10 cellular contexts compared by ENCODE assay signal in the genomic region with DNA sequence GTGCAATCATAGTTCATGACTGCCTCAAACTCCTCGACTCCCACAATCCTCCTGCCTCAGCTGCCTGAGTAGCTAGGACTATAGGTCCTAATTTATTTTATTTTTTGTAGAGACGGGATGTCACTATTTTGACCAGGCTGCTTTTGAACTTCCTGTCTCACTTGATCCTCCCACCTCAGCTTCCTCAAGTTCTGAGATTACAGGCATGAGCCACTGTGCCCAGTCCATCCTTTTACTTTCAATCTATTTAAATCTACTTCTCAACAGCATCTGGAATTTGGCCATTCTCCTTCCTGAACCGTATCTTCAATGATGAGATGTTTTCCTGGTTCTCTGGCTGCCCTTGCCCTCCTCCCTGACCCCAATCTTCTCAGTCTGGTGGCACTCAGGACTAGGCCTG. TPM values are rescaled to one million over a fixed set of nuclear protein-coding genes. Genes with fewer than 3 reads are reported as not detected.
DNase-seq lines count a peak whose midpoint lies in the region; ATAC-seq and TF ChIP-seq lines count a peak whose summit lies in the region.
"Had no signal": no experiment of that assay in that cellular context is flagged by ENCODE, and none has a peak within 500 bp of the region (broad histone marks: within the 10 kb centered on the region; RNA-seq: fewer than 3 reads in every experiment).

No MANE protein-coding gene starts in this region.

- H3K27me3 ChIP-seq in left lung, result peaks cover 0 to 24% of the 10 kb centered on the region in 2 donors
- no peaks in the 10 kb centered on the region for H3K27me3 ChIP-seq in prostate gland (replicated peaks; ENCODE audit: insufficient read depth)

- no peaks in the 10 kb centered on the region for H3K36me3 ChIP-seq in left lung
- H3K36me3 ChIP-seq in prostate gland, result no peaks in the 10 kb centered on the region

- H3K9me3 Mint-ChIP-seq in stimulated activated naive CD8-positive, alpha-beta T cell treated with anti-CD3 and anti-CD28 coated beads, Interleukin-15, Interleukin-2, amounts not matched to agents 100 ng/mL and 50 ng/mL, for 24 hours, result no peaks in the 10 kb centered on the region
- no peaks in the 10 kb centered on the region for H3K9me3 Mint-ChIP-seq in WTC11

- no peak for DNase-seq in stimulated activated naive CD8-positive, alpha-beta T cell treated with anti-CD3 and anti-CD28 coated beads, Interleukin-15, Interleukin-2, amounts not matched to agents 100 U/mL and 50 U/mL, for 24 hours
- DNase-seq in WTC11 (ENCODE audit: low spot score), result no peak
- DNase-seq in left lung, result no peak
- no peak for DNase-seq in prostate gland (ENCODE audit: low spot score)
- no peak for DNase-seq in NCI-H1105 treated with DMSO at 0.1 percent for 48 hours (lab: John Stamatoyannopoulos, UW)
- no peak for DNase-seq in SW 1271 (lab: John Stamatoyannopoulos, UW)
- DNase-seq in NCI-H2081 treated with DMSO at 0.1 percent for 48 hours (lab: John Stamatoyannopoulos, UW), result no peak
- DNase-seq: activated CD4-positive, CD25-positive, alpha-beta regulatory T cell; NCI-H1694 treated with DMSO at 0.1 percent for 48 hours had no signal

- H3K4me3 Mint-ChIP-seq in stimulated activated naive CD8-positive, alpha-beta T cell treated with anti-CD3 and anti-CD28 coated beads, Interleukin-15, Interleukin-2, amounts not matched to agents 100 ng/mL and 50 ng/mL, for 24 hours, result peak overlapping the region; percentile 90
- no peak overlapping the region for H3K4me3 Mint-ChIP-seq in WTC11

- H3K27ac Mint-ChIP-seq in stimulated activated naive CD8-positive, alpha-beta T cell treated with anti-CD3 and anti-CD28 coated beads, Interleukin-15, Interleukin-2, amounts not matched to agents 100 ng/mL and 50 ng/mL, for 24 hours, result peak overlapping the region; percentile 88
- H3K27ac Mint-ChIP-seq in WTC11, result peak overlapping the region; percentile 71; the same call in 1 of the 2 replicates

- H3K4me1 ChIP-seq in left lung, result peaks cover 20 to 38% of the 10 kb centered on the region in 2 donors
- H3K4me1 ChIP-seq in prostate gland (replicated peaks), result peaks cover 4% of the 10 kb centered on the region

- H3K27me3 Mint-ChIP-seq in stimulated activated naive CD8-positive, alpha-beta T cell treated with anti-CD3 and anti-CD28 coated beads, Interleukin-15, Interleukin-2, amounts not matched to agents 100 ng/mL and 50 ng/mL, for 24 hours, result peaks cover 3% of the 10 kb centered on the region
- peaks cover 14% of the 10 kb centered on the region for H3K27me3 Mint-ChIP-seq in WTC11 (ENCODE audit: low read depth)

- CTCF ChIA-PET in WTC11 (lab: Charles Lee), result interaction anchor here (1.0 kb wide), 1 partner anchor 23 kb away, joined by 3 read pairs; no protein-coding TSS in a partner anchor

- peak overlapping the region; percentile 15 to 84 for H3K4me3 ChIP-seq in left lung
- no peak overlapping the region for H3K4me3 ChIP-seq in prostate gland

- H3K9me3 ChIP-seq in left lung (no peaks in the 10 kb centered on the region), prostate gland (no peaks in the 10 kb centered on the region)

- peak overlapping the region; percentile 67 to 77 for H3K27ac ChIP-seq in left lung
- peak overlapping the region in 1 of 2 donors; percentile 11 for H3K27ac ChIP-seq in prostate gland

- TF ChIP-seq POLR2A in prostate gland (IDR thresholded peaks at IDR 0.05), result no peak

- no peak for TF ChIP-seq CTCF in WTC11 (IDR thresholded peaks at IDR 0.05)
- TF ChIP-seq CTCF in left lung (IDR thresholded peaks at IDR 0.05), result no peak
- no peak for TF ChIP-seq CTCF in prostate gland (IDR thresholded peaks at IDR 0.05)

- intact Hi-C loops in left lung (cut with DNase I) (no loop called here), prostate gland (cut with DNase I) (no loop called here)

- H3K4me1 Mint-ChIP-seq in stimulated activated naive CD8-positive, alpha-beta T cell treated with anti-CD3 and anti-CD28 coated beads, Interleukin-15, Interleukin-2, amounts not matched to agents 100 ng/mL and 50 ng/mL, for 24 hours (ENCODE audit: low read depth), result peaks cover 45% of the 10 kb centered on the region
- H3K4me1 Mint-ChIP-seq in WTC11, result peaks cover 14% of the 10 kb centered on the region

- POLR2A ChIA-PET in WTC11 (lab: Charles Lee), result interaction anchor here (0.7 kb wide), 1 partner anchor 13 kb away, joined by 4 read pairs; no protein-coding TSS in a partner anchor

- peaks cover 8% of the 10 kb centered on the region for H3K36me3 Mint-ChIP-seq in stimulated activated naive CD8-positive, alpha-beta T cell treated with anti-CD3 and anti-CD28 coated beads, Interleukin-15, Interleukin-2, amounts not matched to agents 100 ng/mL and 50 ng/mL, for 24 hours (ENCODE audit: low read depth)
- no peaks in the 10 kb centered on the region for H3K36me3 Mint-ChIP-seq in WTC11

- 60% methylated on average over 3 of the region's 3 CpGs for WGBS in prostate gland

- no peak for ATAC-seq in stimulated activated naive CD8-positive, alpha-beta T cell treated with anti-CD3 and anti-CD28 coated beads, Interleukin-15, Interleukin-2, amounts not matched to agents 100 U/mL and 50 U/mL, for 24 hours
- ATAC-seq in WTC11 (no peak), left lung (no peak)

TF ChIP-seq in WTC11, 78 proteins besides CTCF, POLR2A, EP300 and RAD21 (continues in another document):
- TF ChIP-seq, protein P1, sequence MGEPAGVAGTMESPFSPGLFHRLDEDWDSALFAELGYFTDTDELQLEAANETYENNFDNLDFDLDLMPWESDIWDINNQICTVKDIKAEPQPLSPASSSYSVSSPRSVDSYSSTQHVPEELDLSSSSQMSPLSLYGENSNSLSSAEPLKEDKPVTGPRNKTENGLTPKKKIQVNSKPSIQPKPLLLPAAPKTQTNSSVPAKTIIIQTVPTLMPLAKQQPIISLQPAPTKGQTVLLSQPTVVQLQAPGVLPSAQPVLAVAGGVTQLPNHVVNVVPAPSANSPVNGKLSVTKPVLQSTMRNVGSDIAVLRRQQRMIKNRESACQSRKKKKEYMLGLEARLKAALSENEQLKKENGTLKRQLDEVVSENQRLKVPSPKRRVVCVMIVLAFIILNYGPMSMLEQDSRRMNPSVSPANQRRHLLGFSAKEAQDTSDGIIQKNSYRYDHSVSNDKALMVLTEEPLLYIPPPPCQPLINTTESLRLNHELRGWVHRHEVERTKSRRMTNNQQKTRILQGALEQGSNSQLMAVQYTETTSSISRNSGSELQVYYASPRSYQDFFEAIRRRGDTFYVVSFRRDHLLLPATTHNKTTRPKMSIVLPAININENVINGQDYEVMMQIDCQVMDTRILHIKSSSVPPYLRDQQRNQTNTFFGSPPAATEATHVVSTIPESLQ (CRISPR knock-in tag; IDR thresholded peaks at IDR 0.05), result no peak
- TF ChIP-seq, protein P2, sequence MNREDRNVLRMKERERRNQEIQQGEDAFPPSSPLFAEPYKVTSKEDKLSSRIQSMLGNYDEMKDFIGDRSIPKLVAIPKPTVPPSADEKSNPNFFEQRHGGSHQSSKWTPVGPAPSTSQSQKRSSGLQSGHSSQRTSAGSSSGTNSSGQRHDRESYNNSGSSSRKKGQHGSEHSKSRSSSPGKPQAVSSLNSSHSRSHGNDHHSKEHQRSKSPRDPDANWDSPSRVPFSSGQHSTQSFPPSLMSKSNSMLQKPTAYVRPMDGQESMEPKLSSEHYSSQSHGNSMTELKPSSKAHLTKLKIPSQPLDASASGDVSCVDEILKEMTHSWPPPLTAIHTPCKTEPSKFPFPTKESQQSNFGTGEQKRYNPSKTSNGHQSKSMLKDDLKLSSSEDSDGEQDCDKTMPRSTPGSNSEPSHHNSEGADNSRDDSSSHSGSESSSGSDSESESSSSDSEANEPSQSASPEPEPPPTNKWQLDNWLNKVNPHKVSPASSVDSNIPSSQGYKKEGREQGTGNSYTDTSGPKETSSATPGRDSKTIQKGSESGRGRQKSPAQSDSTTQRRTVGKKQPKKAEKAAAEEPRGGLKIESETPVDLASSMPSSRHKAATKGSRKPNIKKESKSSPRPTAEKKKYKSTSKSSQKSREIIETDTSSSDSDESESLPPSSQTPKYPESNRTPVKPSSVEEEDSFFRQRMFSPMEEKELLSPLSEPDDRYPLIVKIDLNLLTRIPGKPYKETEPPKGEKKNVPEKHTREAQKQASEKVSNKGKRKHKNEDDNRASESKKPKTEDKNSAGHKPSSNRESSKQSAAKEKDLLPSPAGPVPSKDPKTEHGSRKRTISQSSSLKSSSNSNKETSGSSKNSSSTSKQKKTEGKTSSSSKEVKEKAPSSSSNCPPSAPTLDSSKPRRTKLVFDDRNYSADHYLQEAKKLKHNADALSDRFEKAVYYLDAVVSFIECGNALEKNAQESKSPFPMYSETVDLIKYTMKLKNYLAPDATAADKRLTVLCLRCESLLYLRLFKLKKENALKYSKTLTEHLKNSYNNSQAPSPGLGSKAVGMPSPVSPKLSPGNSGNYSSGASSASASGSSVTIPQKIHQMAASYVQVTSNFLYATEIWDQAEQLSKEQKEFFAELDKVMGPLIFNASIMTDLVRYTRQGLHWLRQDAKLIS (CRISPR knock-in tag; IDR thresholded peaks at IDR 0.05; ENCODE audit: borderline replicate concordance), result no peak
- no peak for TF ChIP-seq FOXK1 (CRISPR knock-in tag; IDR thresholded peaks at IDR 0.05)
- TF ChIP-seq IRF2 (CRISPR knock-in tag; IDR thresholded peaks at IDR 0.05; ENCODE audit: borderline replicate concordance, low read depth), result no peak
- TF ChIP-seq, protein P3, sequence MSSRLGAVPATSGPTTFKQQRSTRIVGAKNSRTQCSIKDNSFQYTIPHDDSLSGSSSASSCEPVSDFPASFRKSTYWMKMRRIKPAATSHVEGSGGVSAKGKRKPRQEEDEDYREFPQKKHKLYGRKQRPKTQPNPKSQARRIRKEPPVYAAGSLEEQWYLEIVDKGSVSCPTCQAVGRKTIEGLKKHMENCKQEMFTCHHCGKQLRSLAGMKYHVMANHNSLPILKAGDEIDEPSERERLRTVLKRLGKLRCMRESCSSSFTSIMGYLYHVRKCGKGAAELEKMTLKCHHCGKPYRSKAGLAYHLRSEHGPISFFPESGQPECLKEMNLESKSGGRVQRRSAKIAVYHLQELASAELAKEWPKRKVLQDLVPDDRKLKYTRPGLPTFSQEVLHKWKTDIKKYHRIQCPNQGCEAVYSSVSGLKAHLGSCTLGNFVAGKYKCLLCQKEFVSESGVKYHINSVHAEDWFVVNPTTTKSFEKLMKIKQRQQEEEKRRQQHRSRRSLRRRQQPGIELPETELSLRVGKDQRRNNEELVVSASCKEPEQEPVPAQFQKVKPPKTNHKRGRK (CRISPR knock-in tag; IDR thresholded peaks at IDR 0.05; ENCODE audit: borderline replicate concordance), result no peak

RNA-seq across cellular contexts. Expression of a gene that starts 12.2 kb away (rescaled TPM):
- total RNA-seq in WTC11 (2021) (4.0 to 6.6 TPM (median 4.1 TPM) in 3 replicates), left lung (under 1 TPM; 0.17 to 0.55 TPM), prostate gland (1 to 10 TPM in 1 of 2 donors, under 1 TPM in 1; 0.59 to 1.8 TPM)

RNA-seq across cellular contexts. Expression of a gene that starts 12.3 kb away (rescaled TPM):
- total RNA-seq in WTC11 (2021) (38.9 to 43.7 TPM (median 42.1 TPM) in 3 replicates), left lung (100 to 1,000 TPM; 144 to 165 TPM), prostate gland (100 to 1,000 TPM; 147 to 235 TPM)

RNA-seq across cellular contexts. Expression of a gene that starts 40.0 kb away (rescaled TPM):
- total RNA-seq in WTC11 (2021) (44.9 to 57.1 TPM (median 47.1 TPM) in 3 replicates), left lung (10 to 100 TPM; 51.5 to 54.9 TPM), prostate gland (100 to 1,000 TPM in 1 of 2 donors, 10 to 100 TPM in 1; 67.4 to 107 TPM)

RNA-seq across cellular contexts. Expression of a gene that starts 43.1 kb away (rescaled TPM):
- total RNA-seq in WTC11 (2021) (1.1 to 2.2 TPM (median 2.1 TPM) in 3 replicates), left lung (under 1 TPM in 1 of 2 donors, not detected in 1; 0.55 TPM), prostate gland (100 to 1,000 TPM; 183 to 582 TPM)

RNA-seq across cellular contexts. Expression of a gene that starts 45.1 kb away (rescaled TPM):
- total RNA-seq in WTC11 (2021), result not detected in 3 replicates
- not detected for total RNA-seq in left lung
- 1 to 10 TPM in 1 of 2 donors, not detected in 1; 3.1 TPM for total RNA-seq in prostate gland

Comparison
In these comparisons a context has a peak if more than half of its experiments do, and no peak if none do; other contexts are left out.
1. H3K4me3 ChIP-seq: peak in left lung (2 of 2); none in prostate gland (0 of 2).